1 cellular context compared by ENCODE assay signal in the genomic region with DNA sequence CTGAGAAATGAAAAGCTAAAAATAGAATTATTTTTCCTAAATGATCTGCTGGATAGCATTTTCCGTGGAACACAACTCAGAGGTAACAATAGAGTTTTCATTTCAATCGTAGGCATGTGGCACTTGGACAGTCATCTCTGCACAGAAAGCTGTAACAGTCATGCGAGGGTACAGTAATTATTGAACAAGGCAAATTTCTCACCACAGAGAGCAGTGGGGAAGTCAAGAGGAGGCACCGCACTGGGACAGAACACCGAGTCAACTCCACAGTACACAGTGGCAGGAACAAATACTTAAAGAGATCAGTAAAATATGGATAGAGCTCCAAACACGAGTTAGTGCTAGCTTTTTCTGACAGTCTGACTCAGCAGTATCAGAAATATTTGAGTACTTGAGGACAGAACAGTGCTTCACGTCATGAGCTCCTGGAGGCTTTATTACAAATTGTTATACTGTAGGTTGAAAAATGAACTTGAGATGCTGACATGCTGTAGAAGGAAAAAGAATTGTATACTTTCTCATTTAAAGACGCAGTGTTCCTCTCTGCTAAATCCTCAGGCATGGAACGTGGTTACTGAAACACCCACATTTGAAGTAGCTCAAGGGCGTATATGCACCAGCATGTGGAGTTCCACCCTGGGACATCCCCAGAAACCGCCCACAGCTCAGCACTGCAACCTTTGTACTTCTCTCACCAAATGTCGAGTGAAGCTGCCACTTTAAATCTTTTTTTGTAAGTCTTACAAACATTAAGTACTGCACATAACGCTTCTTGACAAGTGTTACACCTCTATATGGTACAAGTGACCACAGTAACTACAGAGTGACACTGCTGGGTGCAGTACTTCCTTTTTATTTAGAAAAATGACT.
TF ChIP-seq lines count a peak whose summit lies in the region.

No MANE protein-coding gene starts in this region.

TF ChIP-seq in K562, 482 proteins besides CTCF, POLR2A, EP300 and RAD21 (continued from another document):
- TF ChIP-seq, protein P1, sequence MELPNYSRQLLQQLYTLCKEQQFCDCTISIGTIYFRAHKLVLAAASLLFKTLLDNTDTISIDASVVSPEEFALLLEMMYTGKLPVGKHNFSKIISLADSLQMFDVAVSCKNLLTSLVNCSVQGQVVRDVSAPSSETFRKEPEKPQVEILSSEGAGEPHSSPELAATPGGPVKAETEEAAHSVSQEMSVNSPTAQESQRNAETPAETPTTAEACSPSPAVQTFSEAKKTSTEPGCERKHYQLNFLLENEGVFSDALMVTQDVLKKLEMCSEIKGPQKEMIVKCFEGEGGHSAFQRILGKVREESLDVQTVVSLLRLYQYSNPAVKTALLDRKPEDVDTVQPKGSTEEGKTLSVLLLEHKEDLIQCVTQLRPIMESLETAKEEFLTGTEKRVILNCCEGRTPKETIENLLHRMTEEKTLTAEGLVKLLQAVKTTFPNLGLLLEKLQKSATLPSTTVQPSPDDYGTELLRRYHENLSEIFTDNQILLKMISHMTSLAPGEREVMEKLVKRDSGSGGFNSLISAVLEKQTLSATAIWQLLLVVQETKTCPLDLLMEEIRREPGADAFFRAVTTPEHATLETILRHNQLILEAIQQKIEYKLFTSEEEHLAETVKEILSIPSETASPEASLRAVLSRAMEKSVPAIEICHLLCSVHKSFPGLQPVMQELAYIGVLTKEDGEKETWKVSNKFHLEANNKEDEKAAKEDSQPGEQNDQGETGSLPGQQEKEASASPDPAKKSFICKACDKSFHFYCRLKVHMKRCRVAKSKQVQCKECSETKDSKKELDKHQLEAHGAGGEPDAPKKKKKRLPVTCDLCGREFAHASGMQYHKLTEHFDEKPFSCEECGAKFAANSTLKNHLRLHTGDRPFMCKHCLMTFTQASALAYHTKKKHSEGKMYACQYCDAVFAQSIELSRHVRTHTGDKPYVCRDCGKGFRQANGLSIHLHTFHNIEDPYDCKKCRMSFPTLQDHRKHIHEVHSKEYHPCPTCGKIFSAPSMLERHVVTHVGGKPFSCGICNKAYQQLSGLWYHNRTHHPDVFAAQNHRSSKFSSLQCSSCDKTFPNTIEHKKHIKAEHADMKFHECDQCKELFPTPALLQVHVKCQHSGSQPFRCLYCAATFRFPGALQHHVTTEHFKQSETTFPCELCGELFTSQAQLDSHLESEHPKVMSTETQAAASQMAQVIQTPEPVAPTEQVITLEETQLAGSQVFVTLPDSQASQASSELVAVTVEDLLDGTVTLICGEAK (IDR thresholded peaks at IDR 0.05): no peak
- TF ChIP-seq, protein P1 (CRISPR knock-in tag; IDR thresholded peaks at IDR 0.05): no peak
- no peak for TF ChIP-seq RBM34 (IDR thresholded peaks at IDR 0.05; ENCODE audit: borderline replicate concordance, insufficient read depth, low read length)
- TF ChIP-seq NRF1 (conservative IDR thresholded peaks at IDR 0.05 in 1 of 2, IDR thresholded peaks at IDR 0.05 in 1 of 2): no peak
- TF ChIP-seq, protein P2, sequence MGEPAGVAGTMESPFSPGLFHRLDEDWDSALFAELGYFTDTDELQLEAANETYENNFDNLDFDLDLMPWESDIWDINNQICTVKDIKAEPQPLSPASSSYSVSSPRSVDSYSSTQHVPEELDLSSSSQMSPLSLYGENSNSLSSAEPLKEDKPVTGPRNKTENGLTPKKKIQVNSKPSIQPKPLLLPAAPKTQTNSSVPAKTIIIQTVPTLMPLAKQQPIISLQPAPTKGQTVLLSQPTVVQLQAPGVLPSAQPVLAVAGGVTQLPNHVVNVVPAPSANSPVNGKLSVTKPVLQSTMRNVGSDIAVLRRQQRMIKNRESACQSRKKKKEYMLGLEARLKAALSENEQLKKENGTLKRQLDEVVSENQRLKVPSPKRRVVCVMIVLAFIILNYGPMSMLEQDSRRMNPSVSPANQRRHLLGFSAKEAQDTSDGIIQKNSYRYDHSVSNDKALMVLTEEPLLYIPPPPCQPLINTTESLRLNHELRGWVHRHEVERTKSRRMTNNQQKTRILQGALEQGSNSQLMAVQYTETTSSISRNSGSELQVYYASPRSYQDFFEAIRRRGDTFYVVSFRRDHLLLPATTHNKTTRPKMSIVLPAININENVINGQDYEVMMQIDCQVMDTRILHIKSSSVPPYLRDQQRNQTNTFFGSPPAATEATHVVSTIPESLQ (CRISPR knock-in tag; IDR thresholded peaks at IDR 0.05): no peak
- TF ChIP-seq ZNF384 (IDR thresholded peaks at IDR 0.05; ENCODE audit: low read depth, low read length): no peak
- no peak for TF ChIP-seq HNRNPK (IDR thresholded peaks at IDR 0.05; ENCODE audit: low read depth, low read length, poor library complexity, severe bottlenecking)
TF ChIP-seq in K562: peak in this region for 0.
